In genomic region chr4:153347117-153347516, GRCh38 we compare ENCODE assay signal across 32 cellular contexts. TPM values are rescaled to one million over a fixed set of nuclear protein-coding genes. Genes with fewer than 3 reads are reported as not detected.
DNase-seq lines count a peak whose midpoint lies in the region; ATAC-seq and TF ChIP-seq lines count a peak whose summit lies in the region.
"Had no signal": no experiment of that assay in that cellular context is flagged by ENCODE, and none has a peak within 500 bp of the region (broad histone marks: within the 10 kb centered on the region; RNA-seq: fewer than 3 reads in every experiment).

No MANE protein-coding gene starts in this region.

- H3K9me3 Mint-ChIP-seq in naive B cell, result no peaks in the 10 kb centered on the region
- H3K9me3 Mint-ChIP-seq: activated CD4-positive, alpha-beta memory T cell treated with anti-CD3 and anti-CD28 coated beads, Interleukin-2, amount 10 ng/mL, durations not matched to agents 7 days and 5 days; activated T-helper 1 cell treated with anti-CD3 and anti-CD28 coated beads, Interleukin-12 subunit alpha, Interleukin-12 subunit beta, Interleukin-2, Interleukin-4 antibody, amounts not matched to agents 30 ng/mL and 10 ng/mL and 1 ng/mL, durations not matched to agents 14 hours and 24 hours and 36 hours; immature natural killer cell; nephron had no signal

- H3K4me1 Mint-ChIP-seq in naive B cell, result peaks cover 28 to 39% (median 32%) of the 10 kb centered on the region in 3 donors

- H3K9me3 ChIP-seq in DND-41 (ENCODE audit: insufficient read depth, low read length, severe bottlenecking) (no peaks in the 10 kb centered on the region), KOPT-K1 (ENCODE audit: insufficient read depth, low read length, poor library complexity, severe bottlenecking) (no peaks in the 10 kb centered on the region)
- H3K9me3 ChIP-seq: BE2C, breast epithelium, ovary, SK-N-SH had no signal

- H2AFZ ChIP-seq in DND-41 (ENCODE audit: low read depth, low read length), result no peak overlapping the region

- H3K4me3 Mint-ChIP-seq in naive B cell, result peak overlapping the region in 2 of 8 donors; percentile 31 to 35
- H3K4me3 Mint-ChIP-seq: activated CD4-positive, alpha-beta memory T cell treated with anti-CD3 and anti-CD28 coated beads, Interleukin-2, amount 10 ng/mL, durations not matched to agents 7 days and 5 days; activated T-helper 1 cell treated with anti-CD3 and anti-CD28 coated beads, Interleukin-12 subunit alpha, Interleukin-12 subunit beta, Interleukin-2, Interleukin-4 antibody, amounts not matched to agents 30 ng/mL and 10 ng/mL and 1 ng/mL, durations not matched to agents 14 hours and 24 hours and 36 hours; immature natural killer cell had no signal

- TF ChIP-seq CTCF in DND-41 (IDR thresholded peaks at IDR 0.05; ENCODE audit: borderline replicate concordance, extremely low read depth, low read length, poor library complexity, severe bottlenecking) (no peak), GM10248 (IDR thresholded peaks at IDR 0.05; ENCODE audit: control extremely low read depth, extremely low read depth, low read depth, missing control alignments) (no peak)

- CTCF ChIA-PET in GM10248 (lab: Yijun Ruan, JAX), result interaction anchor here (0.8 to 6.9 kb wide), 6 partner anchors 28 to 403 kb away, joined by 3 to 48 read pairs (median 4); no protein-coding TSS in a partner anchor

- H3K27ac Mint-ChIP-seq in naive B cell, result peak overlapping the region in 4 of 6 donors; percentile 36 to 42 (median 38)
- H3K27ac Mint-ChIP-seq: activated CD4-positive, alpha-beta memory T cell treated with anti-CD3 and anti-CD28 coated beads, Interleukin-2, amount 10 ng/mL, durations not matched to agents 7 days and 5 days; activated T-helper 1 cell treated with anti-CD3 and anti-CD28 coated beads, Interleukin-12 subunit alpha, Interleukin-12 subunit beta, Interleukin-2, Interleukin-4 antibody, amounts not matched to agents 30 ng/mL and 10 ng/mL and 1 ng/mL, durations not matched to agents 14 hours and 24 hours and 36 hours; immature natural killer cell had no signal

- H3K36me3 ChIP-seq in DND-41 (ENCODE audit: insufficient read depth, low read length) (peaks cover 29% of the 10 kb centered on the region), KOPT-K1 (ENCODE audit: insufficient read depth, low read length) (peaks cover 24% of the 10 kb centered on the region)
- H3K36me3 ChIP-seq: BE2C, breast epithelium, ovary had no signal

- H3K36me3 Mint-ChIP-seq in naive B cell, result no peaks in the 10 kb centered on the region
- H3K36me3 Mint-ChIP-seq: immature natural killer cell had no signal

- no peaks in the 10 kb centered on the region for H3K27me3 Mint-ChIP-seq in naive B cell

- POLR2A ChIA-PET in GM10248 (lab: Yijun Ruan, JAX), result no interaction called here

- peaks cover 85% of the 10 kb centered on the region for H3K4me1 ChIP-seq in DND-41 (ENCODE audit: insufficient read depth, low read length)
- H3K4me1 ChIP-seq: breast epithelium had no signal

- H3K27ac ChIP-seq in DND-41 (ENCODE audit: low read length) (peak overlapping the region; percentile 100), KOPT-K1 (ENCODE audit: low read depth, low read length, poor library complexity, severe bottlenecking) (peak overlapping the region; percentile 96)
- H3K27ac ChIP-seq: breast epithelium, ovary, RWPE1 had no signal

- H4K20me1 ChIP-seq in DND-41 (ENCODE audit: insufficient read depth, low read length), result no peaks in the 10 kb centered on the region

- no peak for DNase-seq in DND-41
- no peak for DNase-seq in naive B cell
- DNase-seq in SIG-M5 treated with dmso at 0.1 percent for 504 hours (lab: John Stamatoyannopoulos, UW; ENCODE audit: unreplicated experiment), result no peak
- no peak for DNase-seq in DMS114 treated with DMSO at 0.1 percent for 48 hours (lab: John Stamatoyannopoulos, UW; ENCODE audit: unreplicated experiment)
- DNase-seq in GM10248 (ENCODE audit: extremely low spot score), result no peak
- DNase-seq: activated CD4-positive, alpha-beta memory T cell treated with anti-CD3 and anti-CD28 coated beads, Interleukin-2, amount 10 ng/mL, durations not matched to agents 7 days and 5 days; activated CD8-positive, alpha-beta memory T cell treated with anti-CD3 and anti-CD28 coated beads, Interleukin-2, amount 50 U/mL, for 48 hours; activated naive CD4-positive, alpha-beta T cell treated with anti-CD3 and anti-CD28 coated beads, Interleukin-2, amount 50 U/mL, for 16 hours; BE2C; DMS53; foreskin melanocyte; GOT3; immature natural killer cell; left cardiac atrium; MM.1S; NCI-H1417 treated with DMSO at 0.1 percent for 48 hours; NCI-H2081; NCI-H2227 treated with DMSO at 0.1 percent for 48 hours; NCI-H69; ovary; SK-N-SH; stimulated activated CD4-positive, alpha-beta T cell treated with anti-CD3 and anti-CD28 coated beads, Interleukin-15, amount 100 ng/mL, for 24 hours; stimulated activated CD4-positive, alpha-beta T cell treated with anti-CD3 and anti-CD28 coated beads, Interleukin-4, amount 100 ng/mL, for 4 hours; trophoblast cell had no signal

- peaks cover 93% of the 10 kb centered on the region for H3K79me2 ChIP-seq in DND-41 (ENCODE audit: insufficient read depth, low read length)

- H3K4me3 ChIP-seq in DND-41 (ENCODE audit: low read depth in 1 of 2, low read length in 2 of 2), result peak overlapping the region; percentile 10 to 59; a peak in 3 of 4 replicates
- H3K4me3 ChIP-seq: breast epithelium, lung, ovary had no signal

- ATAC-seq in DND-41 (ENCODE audit: insufficient read depth, low read depth) (no peak), naive B cell (ENCODE audit: low read depth in 2 of 2) (no peak), HG02938 (IDR thresholded peaks at IDR 0.05; ENCODE audit: unreplicated experiment) (no peak)
- ATAC-seq: left cardiac atrium had no signal

- peak; percentile 63 for TF ChIP-seq POLR2A in Raji (IDR thresholded peaks at IDR 0.05; ENCODE audit: insufficient read depth, low read depth, low read length)

- no peaks in the 10 kb centered on the region for H3K27me3 ChIP-seq in DND-41 (ENCODE audit: insufficient read depth, low read length, poor library complexity)
- H3K27me3 ChIP-seq: BE2C, breast epithelium, ovary had no signal

- peak overlapping the region; percentile 99 for H3K9ac ChIP-seq in DND-41 (ENCODE audit: low read depth, low read length)
- H3K9ac ChIP-seq: SK-N-SH had no signal

- H3K4me2 ChIP-seq in DND-41 (ENCODE audit: insufficient read depth, low read length), result peak overlapping the region; percentile 70

RNA-seq across cellular contexts. Expression of gene MND1, which starts 2.6 kb away (rescaled TPM):
- under 1 TPM in 2 of 6 donors, not detected in 4; 0.31 to 0.78 TPM for polyA plus RNA-seq in naive B cell (ENCODE audit: low read depth in 6 of 6)
